ENCODE assay signal across 8 cellular contexts in the genomic region with DNA sequence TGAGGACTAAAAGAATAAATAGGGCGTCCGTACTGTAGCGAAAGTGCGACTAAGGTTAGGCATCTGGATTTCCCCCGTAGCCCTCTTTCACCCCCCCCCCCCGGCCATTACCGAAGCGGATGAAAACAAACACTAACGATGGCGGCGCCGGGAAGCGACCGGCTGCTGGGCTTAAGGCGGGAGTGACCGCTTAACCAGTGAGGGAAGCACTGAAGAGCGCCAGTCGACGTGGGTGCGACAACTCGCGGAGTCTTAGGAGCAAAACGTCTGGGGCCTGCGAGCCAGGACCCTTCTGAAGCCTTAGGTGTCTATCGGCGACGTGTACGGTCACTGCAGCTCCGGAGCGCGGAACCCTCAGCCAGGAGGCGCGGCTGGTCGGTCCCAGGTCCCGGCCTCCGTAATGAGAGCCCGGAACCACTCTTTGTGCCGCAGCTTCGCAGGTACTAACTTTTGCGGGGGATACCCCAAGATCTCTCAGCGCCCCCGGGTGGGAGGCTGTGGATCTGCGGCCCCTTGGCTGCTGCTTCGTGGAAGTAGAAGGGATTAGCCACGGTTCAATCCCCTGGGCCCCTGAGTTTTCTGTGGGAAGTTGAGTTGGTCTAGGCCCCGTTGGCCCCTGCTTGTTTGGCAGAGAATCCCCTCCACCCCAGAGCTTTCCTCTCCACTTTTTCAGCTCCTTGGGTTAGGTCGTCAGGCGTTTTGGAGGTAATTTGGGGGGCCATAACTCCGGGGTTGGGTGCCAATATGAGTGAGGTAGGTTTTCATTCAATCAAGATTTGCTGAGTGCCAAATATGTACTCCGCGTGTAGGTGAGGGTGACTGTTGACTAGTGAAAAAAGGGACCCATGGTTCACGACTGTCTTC. TPM values are rescaled to one million over a fixed set of nuclear protein-coding genes. Genes with fewer than 3 reads are reported as not detected.
DNase-seq lines count a peak whose midpoint lies in the region; ATAC-seq and TF ChIP-seq lines count a peak whose summit lies in the region.

A gene (plus strand): TSS at position 103 of the 864 bp plus-strand sequence. CDS start 26,739 bp downstream, outside the sequence.

- TF ChIP-seq CTCF in WERI-Rb-1 (IDR thresholded peaks at IDR 0.05; ENCODE audit: low read depth, low read length) (peak; percentile 82), breast epithelium (IDR thresholded peaks at IDR 0.05) (peak; percentile 62 to 78 (median 68))

- peak; percentile 42 for ATAC-seq in HG02970 (IDR thresholded peaks at IDR 0.05; ENCODE audit: low FRiP score, unreplicated experiment)

- peaks cover 3 to 6% of the 10 kb centered on the region in 2 donors for H3K4me1 ChIP-seq in breast epithelium

- H3K9me3 ChIP-seq in WERI-Rb-1 (ENCODE audit: severe bottlenecking) (no peaks in the 10 kb centered on the region), breast epithelium (no peaks in the 10 kb centered on the region)

- H3K9me3 Mint-ChIP-seq in immature natural killer cell: no peaks in the 10 kb centered on the region

- H3K4me3 ChIP-seq in WERI-Rb-1 (ENCODE audit: low read depth, low read length) (peak within 1 kb of the TSS; percentile 78), breast epithelium (peak within 1 kb of the TSS; percentile 86 to 90 (median 88))

- no peak for TF ChIP-seq POLR2A in breast epithelium (IDR thresholded peaks at IDR 0.05)

- H3K4me3 Mint-ChIP-seq in immature natural killer cell: peak within 1 kb of the TSS; percentile 95 to 100 (median 97)

- H3K27ac ChIP-seq in WERI-Rb-1 (peak within 1 kb of the TSS; percentile 99), breast epithelium (peak within 1 kb of the TSS; percentile 98 to 99)

- H3K27me3 Mint-ChIP-seq in immature natural killer cell (ENCODE audit: low read depth in 3 of 3): peaks cover 4 to 10% (median 10%) of the 10 kb centered on the region in 3 donors

- H3K36me3 Mint-ChIP-seq in immature natural killer cell: peaks cover 0 to 12% (median 6%) of the 10 kb centered on the region in 3 donors

- H3K27ac Mint-ChIP-seq in immature natural killer cell: peak within 1 kb of the TSS; percentile 94 to 100 (median 99)

- DNase-seq in SIG-M5 treated with dmso at 0.1 percent for 504 hours (lab: John Stamatoyannopoulos, UW; ENCODE audit: unreplicated experiment) (peak; percentile 80), SIG-M5 (lab: John Stamatoyannopoulos, UW) (no peak), NCI-H1930 (lab: John Stamatoyannopoulos, UW) (peak; percentile 71 to 89), WERI-Rb-1 (peak; percentile 91), breast epithelium (ENCODE audit: low spot score in 2 of 2) (peak; percentile 78 to 79), immature natural killer cell (peak; percentile 79 to 81 (median 81)), smooth muscle cell of the brain vasculature (ENCODE audit: low read depth, low spot score) (peak; percentile 65)

- H3K27me3 ChIP-seq in WERI-Rb-1 (ENCODE audit: insufficient read depth, low read depth, severe bottlenecking): no peaks in the 10 kb centered on the region
- H3K27me3 ChIP-seq in breast epithelium: no peaks in the 10 kb centered on the region

- H3K36me3 ChIP-seq in WERI-Rb-1: peaks cover 18% of the 10 kb centered on the region; the same call in 1 of the 2 replicates
- no peaks in the 10 kb centered on the region for H3K36me3 ChIP-seq in breast epithelium

- intact Hi-C loops in breast epithelium (cut with DNase I; ENCODE audit: low total_unique reads): no loop called here

- H3K4me1 Mint-ChIP-seq in immature natural killer cell: peaks cover 40 to 51% of the 10 kb centered on the region in 2 donors

RNA-seq across cellular contexts. Expression of the gene that starts here (rescaled TPM):
- total RNA-seq in breast epithelium: 100 to 1,000 TPM in 1 of 3 donors, 10 to 100 TPM in 2; 84.2 to 113 (median 87.5) TPM
- polyA plus RNA-seq in immature natural killer cell: 100 to 1,000 TPM in 2 of 3 donors, 10 to 100 TPM in 1; 67.4 to 103 (median 100) TPM
